ENCODE assay signal across 1 cellular context in genomic region chr1:200873116-200873670, GRCh38.
TF ChIP-seq lines count a peak whose summit lies in the region.

No MANE protein-coding gene starts in this region.

TF ChIP-seq in endothelial cell of umbilical vein, 7 proteins besides CTCF, POLR2A, EP300 and RAD21:
- TF ChIP-seq FOS (IDR thresholded peaks at IDR 0.05; ENCODE audit: borderline replicate concordance, insufficient read depth, low read length) (no peak), POLR2AphosphoS5 (IDR thresholded peaks at IDR 0.05; ENCODE audit: insufficient read depth, low read depth, low read length) (no peak), JUN (IDR thresholded peaks at IDR 0.05; ENCODE audit: borderline replicate concordance, insufficient read depth, insufficient read length, low read depth) (no peak), MAX (IDR thresholded peaks at IDR 0.05; ENCODE audit: insufficient read depth, insufficient read length) (no peak)
